Comparison of ENCODE assay signal across 20 cellular contexts in the genomic region with DNA sequence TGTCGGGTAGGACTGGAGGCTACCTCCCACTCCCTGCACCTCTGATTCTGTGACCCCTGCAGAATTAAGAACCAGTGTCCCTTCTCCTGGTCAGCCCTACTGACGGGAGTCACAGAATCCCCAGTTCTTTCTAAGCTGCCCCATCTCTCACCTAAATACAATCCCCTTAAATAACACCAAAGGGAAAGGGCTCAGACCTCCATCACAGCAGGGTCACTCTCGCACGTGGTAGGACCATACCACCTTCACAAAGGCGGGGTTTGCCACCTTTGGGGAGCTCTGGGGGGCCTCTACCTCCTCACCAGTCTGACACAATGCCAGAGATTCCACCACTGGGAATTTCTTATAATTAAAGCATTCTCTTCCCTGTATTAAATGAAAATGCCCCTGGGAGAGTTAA. TPM values are rescaled to one million over a fixed set of nuclear protein-coding genes. Genes with fewer than 3 reads are reported as not detected.
DNase-seq lines count a peak whose midpoint lies in the region; ATAC-seq and TF ChIP-seq lines count a peak whose summit lies in the region.
"Had no signal": no experiment of that assay in that cellular context is flagged by ENCODE, and none has a peak within 500 bp of the region (broad histone marks: within the 10 kb centered on the region; RNA-seq: fewer than 3 reads in every experiment).

No MANE protein-coding gene starts in this region.

- H3K79me2 ChIP-seq in Loucy (ENCODE audit: insufficient read depth, low read length): peaks cover 65% of the 10 kb centered on the region

- peaks cover 2% of the 10 kb centered on the region for H3K9me3 Mint-ChIP-seq in CD4-positive, alpha-beta T cell
- H3K9me3 Mint-ChIP-seq in activated T-helper 2 cell treated with anti-CD3 and anti-CD28 coated beads, Interferon-gamma antibody, Interleukin-2, Interleukin-4, amounts not matched to agents 10 μg/mL and 5 μg/mL and 100 μg/mL, durations not matched to agents 14 hours and 24 hours and 36 hours: no peaks in the 10 kb centered on the region
- no peaks in the 10 kb centered on the region for H3K9me3 Mint-ChIP-seq in natural killer cell treated with Interleukin-12 subunit alpha and Interleukin-12 subunit beta and Interleukin-15 and Interleukin-18, amount 100 ng/mL, for 72 hours
- H3K9me3 Mint-ChIP-seq in endothelial cell (ENCODE audit: unreplicated experiment): no peaks in the 10 kb centered on the region
- H3K9me3 Mint-ChIP-seq: WTC11 had no signal

- ATAC-seq in CD4-positive, alpha-beta T cell (ENCODE audit: poor library complexity): no peak
- ATAC-seq in natural killer cell treated with Interleukin-12 subunit alpha and Interleukin-12 subunit beta and Interleukin-15 and Interleukin-18, amount 100 ng/mL, for 72 hours: no peak
- ATAC-seq in body of pancreas: no peak
- ATAC-seq: gastrocnemius medialis, HCT116, WTC11 had no signal

- H3K4me1 Mint-ChIP-seq in CD4-positive, alpha-beta T cell (ENCODE audit: low read depth): peaks cover 96% of the 10 kb centered on the region
- H3K4me1 Mint-ChIP-seq in activated T-helper 2 cell treated with anti-CD3 and anti-CD28 coated beads, Interferon-gamma antibody, Interleukin-2, Interleukin-4, amounts not matched to agents 10 μg/mL and 5 μg/mL and 100 μg/mL, durations not matched to agents 14 hours and 24 hours and 36 hours (ENCODE audit: low read depth): peaks cover 89% of the 10 kb centered on the region
- peaks cover 88 to 89% of the 10 kb centered on the region in 2 donors for H3K4me1 Mint-ChIP-seq in natural killer cell treated with Interleukin-12 subunit alpha and Interleukin-12 subunit beta and Interleukin-15 and Interleukin-18, amount 100 ng/mL, for 72 hours (ENCODE audit: low read depth in 2 of 2)
- peaks cover 62% of the 10 kb centered on the region for H3K4me1 Mint-ChIP-seq in endothelial cell (ENCODE audit: unreplicated experiment)

- CTCF ChIA-PET in CD4-positive, alpha-beta T cell (lab: Charles Lee): interaction anchor here (0.7 to 1.3 kb wide), 3 partner anchors 17 to 22 kb away, joined by 3 to 8 read pairs (median 4); no protein-coding TSS in a partner anchor

- peak overlapping the region; percentile 6 for H3K4me2 ChIP-seq in Loucy (ENCODE audit: low read depth, low read length, poor library complexity, severe bottlenecking)
- H3K4me2 ChIP-seq: SK-N-SH had no signal

- no peak for TF ChIP-seq POLR2A in body of pancreas (IDR thresholded peaks at IDR 0.05)

- DNase-seq in CD4-positive, alpha-beta T cell: no peak
- no peak for DNase-seq in activated T-helper 2 cell treated with anti-CD3 and anti-CD28 coated beads, Interferon-gamma antibody, Interleukin-2, Interleukin-4, amounts not matched to agents 10 μg/mL and 5 μg/mL and 100 μg/mL, durations not matched to agents 14 hours and 24 hours and 36 hours (ENCODE audit: low spot score)
- no peak for DNase-seq in natural killer cell treated with Interleukin-12 subunit alpha and Interleukin-12 subunit beta and Interleukin-15 and Interleukin-18, amount 100 ng/mL, for 72 hours (ENCODE audit: low spot score)
- DNase-seq in NCI-H524 treated with DMSO at 0.1 percent for 48 hours (lab: John Stamatoyannopoulos, UW) (no peak), NCI-H146 treated with DMSO at 0.1 percent for 48 hours (lab: John Stamatoyannopoulos, UW; ENCODE audit: unreplicated experiment) (no peak), endothelial cell (ENCODE audit: low spot score) (no peak), body of pancreas (no peak)
- DNase-seq: BE2C, caudate nucleus, DMS79 treated with DMSO at 0.1 percent for 48 hours, gastrocnemius medialis, mesendoderm, NCI-H1092 treated with DMSO at 0.1 percent for 48 hours, NCI-H226, ovary, SK-N-SH had no signal

- no peaks in the 10 kb centered on the region for H3K9me3 ChIP-seq in CD4-positive, alpha-beta T cell (ENCODE audit: control insufficient read depth, low read length)
- H3K9me3 ChIP-seq in Loucy (ENCODE audit: insufficient read depth, low read depth, low read length) (no peaks in the 10 kb centered on the region), body of pancreas (no peaks in the 10 kb centered on the region)
- H3K9me3 ChIP-seq: BE2C, gastrocnemius medialis, ovary, SK-N-SH, thoracic aorta had no signal

- H3K27me3 Mint-ChIP-seq in CD4-positive, alpha-beta T cell: peaks cover 6% of the 10 kb centered on the region
- peaks cover 3% of the 10 kb centered on the region for H3K27me3 Mint-ChIP-seq in activated T-helper 2 cell treated with anti-CD3 and anti-CD28 coated beads, Interferon-gamma antibody, Interleukin-2, Interleukin-4, amounts not matched to agents 10 μg/mL and 5 μg/mL and 100 μg/mL, durations not matched to agents 14 hours and 24 hours and 36 hours (ENCODE audit: low read depth)
- no peaks in the 10 kb centered on the region for H3K27me3 Mint-ChIP-seq in natural killer cell treated with Interleukin-12 subunit alpha and Interleukin-12 subunit beta and Interleukin-15 and Interleukin-18, amount 100 ng/mL, for 72 hours
- peaks cover 18% of the 10 kb centered on the region for H3K27me3 Mint-ChIP-seq in endothelial cell (ENCODE audit: unreplicated experiment)

- H3K4me3 Mint-ChIP-seq in CD4-positive, alpha-beta T cell: peak overlapping the region; percentile 64
- peak overlapping the region; percentile 37 for H3K4me3 Mint-ChIP-seq in activated T-helper 2 cell treated with anti-CD3 and anti-CD28 coated beads, Interferon-gamma antibody, Interleukin-2, Interleukin-4, amounts not matched to agents 10 μg/mL and 5 μg/mL and 100 μg/mL, durations not matched to agents 14 hours and 24 hours and 36 hours (ENCODE audit: low read depth)
- peak overlapping the region; percentile 42 for H3K4me3 Mint-ChIP-seq in natural killer cell treated with Interleukin-12 subunit alpha and Interleukin-12 subunit beta and Interleukin-15 and Interleukin-18, amount 100 ng/mL, for 72 hours
- H3K4me3 Mint-ChIP-seq in endothelial cell (ENCODE audit: unreplicated experiment): no peak overlapping the region
- H3K4me3 Mint-ChIP-seq: WTC11 had no signal

- H4K20me1 ChIP-seq in Loucy (ENCODE audit: insufficient read depth, low read length, poor library complexity, severe bottlenecking): no peaks in the 10 kb centered on the region

- H3K27me3 ChIP-seq in CD4-positive, alpha-beta T cell (ENCODE audit: control insufficient read depth, insufficient read depth, low read length): no peaks in the 10 kb centered on the region
- H3K27me3 ChIP-seq in Loucy (ENCODE audit: insufficient read depth, low read length, poor library complexity, severe bottlenecking) (no peaks in the 10 kb centered on the region), body of pancreas (no peaks in the 10 kb centered on the region)
- H3K27me3 ChIP-seq: BE2C, gastrocnemius medialis, ovary had no signal

- intact Hi-C loops in CD4-positive, alpha-beta T cell (cut with DNase I, micrococcal nuclease): loop anchor here (5.0 to 10.0 kb wide), 8 partner anchors 36 to 806 kb away; no protein-coding TSS in a partner anchor
- intact Hi-C loops in activated T-helper 2 cell treated with anti-CD3 and anti-CD28 coated beads, Interferon-gamma antibody, Interleukin-2, Interleukin-4, amounts not matched to agents 10 μg/mL and 5 μg/mL and 100 μg/mL, durations not matched to agents 14 hours and 24 hours and 36 hours (cut with micrococcal nuclease): loop anchor here (10.0 kb wide), 2 partner anchors 329 to 819 kb away; no protein-coding TSS in a partner anchor
- intact Hi-C loops in body of pancreas (cut with DNase I): loop anchor here (10.0 kb wide), 1 partner anchor 301 kb away; no protein-coding TSS in a partner anchor

- peak overlapping the region; percentile 99 for H3K27ac ChIP-seq in CD4-positive, alpha-beta T cell (ENCODE audit: low read depth, low read length)
- H3K27ac ChIP-seq in body of pancreas: no peak overlapping the region
- H3K27ac ChIP-seq: gastrocnemius medialis, ovary, thoracic aorta had no signal

- H3K4me3 ChIP-seq in Loucy (ENCODE audit: low read length, poor library complexity, severe bottlenecking) (no peak overlapping the region), body of pancreas (no peak overlapping the region)
- H3K4me3 ChIP-seq: gastrocnemius medialis, ovary, thoracic aorta had no signal

- peaks cover 26% of the 10 kb centered on the region for H3F3A ChIP-seq in Loucy (ENCODE audit: low read depth)

- no peak overlapping the region for H2AFZ ChIP-seq in Loucy (ENCODE audit: low read length)

- POLR2A ChIA-PET in CD4-positive, alpha-beta T cell (lab: Charles Lee): interaction anchor here (0.6 to 13.3 kb wide), 13 partner anchors 8 to 830 kb away, joined by 3 to 613 read pairs (median 21); partner anchors contain the start of gene DAD1

- peak overlapping the region; percentile 91 for H3K9ac ChIP-seq in Loucy (ENCODE audit: low read depth, low read length, poor library complexity, severe bottlenecking)
- H3K9ac ChIP-seq: SK-N-SH had no signal

- no peak for TF ChIP-seq CTCF in CD4-positive, alpha-beta T cell (IDR thresholded peaks at IDR 0.05)
- TF ChIP-seq CTCF in Loucy (conservative IDR thresholded peaks at IDR 0.05; ENCODE audit: low read length) (no peak), endothelial cell (IDR thresholded peaks at IDR 0.05; ENCODE audit: unreplicated experiment) (no peak), body of pancreas (IDR thresholded peaks at IDR 0.05) (no peak)

- H3K27ac Mint-ChIP-seq in CD4-positive, alpha-beta T cell: peak overlapping the region; percentile 93
- peak overlapping the region; percentile 98 for H3K27ac Mint-ChIP-seq in activated T-helper 2 cell treated with anti-CD3 and anti-CD28 coated beads, Interferon-gamma antibody, Interleukin-2, Interleukin-4, amounts not matched to agents 10 μg/mL and 5 μg/mL and 100 μg/mL, durations not matched to agents 14 hours and 24 hours and 36 hours
- H3K27ac Mint-ChIP-seq in natural killer cell treated with Interleukin-12 subunit alpha and Interleukin-12 subunit beta and Interleukin-15 and Interleukin-18, amount 100 ng/mL, for 72 hours: peak overlapping the region; percentile 90 to 98
- no peak overlapping the region for H3K27ac Mint-ChIP-seq in endothelial cell (ENCODE audit: unreplicated experiment)
- H3K27ac Mint-ChIP-seq: WTC11 had no signal

- peaks cover 65% of the 10 kb centered on the region for H3K36me3 Mint-ChIP-seq in CD4-positive, alpha-beta T cell (ENCODE audit: low read depth)
- H3K36me3 Mint-ChIP-seq in activated T-helper 2 cell treated with anti-CD3 and anti-CD28 coated beads, Interferon-gamma antibody, Interleukin-2, Interleukin-4, amounts not matched to agents 10 μg/mL and 5 μg/mL and 100 μg/mL, durations not matched to agents 14 hours and 24 hours and 36 hours (ENCODE audit: low read depth): peaks cover 57% of the 10 kb centered on the region
- peaks cover 8% of the 10 kb centered on the region for H3K36me3 Mint-ChIP-seq in natural killer cell treated with Interleukin-12 subunit alpha and Interleukin-12 subunit beta and Interleukin-15 and Interleukin-18, amount 100 ng/mL, for 72 hours
- H3K36me3 Mint-ChIP-seq in endothelial cell (ENCODE audit: low read depth, unreplicated experiment): peaks cover 4% of the 10 kb centered on the region
- H3K36me3 Mint-ChIP-seq: WTC11 had no signal

- no peaks in the 10 kb centered on the region for H3K9me2 ChIP-seq in Loucy (replicated peaks; ENCODE audit: low read depth, low read length)
- H3K9me2 ChIP-seq: SK-N-SH had no signal

- WGBS in body of pancreas, 2 donors: 69 to 76% methylated on average over 5 of the region's 5 CpGs

- peaks cover 88% of the 10 kb centered on the region for H3K4me1 ChIP-seq in Loucy (ENCODE audit: insufficient read depth, low read length, poor library complexity, severe bottlenecking)
- peaks cover 20% of the 10 kb centered on the region for H3K4me1 ChIP-seq in body of pancreas

- peaks cover 51% of the 10 kb centered on the region; the same call in 1 of the 2 replicates for H3K36me3 ChIP-seq in Loucy (ENCODE audit: insufficient read depth, low read length)
- no peaks in the 10 kb centered on the region for H3K36me3 ChIP-seq in body of pancreas (replicated peaks in 1 of 2; ENCODE audit: insufficient read depth in 1 of 2, low read depth in 2 of 2)
- H3K36me3 ChIP-seq: BE2C, gastrocnemius medialis, ovary, thoracic aorta had no signal

RNA-seq across cellular contexts. Expression of gene DAD1, which starts 35.6 kb away (rescaled TPM):
- 10 to 100 TPM; 41.8 to 44.1 TPM for total RNA-seq in CD4-positive, alpha-beta T cell
- total RNA-seq in activated T-helper 2 cell treated with anti-CD3 and anti-CD28 coated beads, Interferon-gamma antibody, Interleukin-2, Interleukin-4, amounts not matched to agents 10 μg/mL and 5 μg/mL and 100 μg/mL, durations not matched to agents 14 hours and 24 hours and 36 hours: 246 and 256 TPM in 2 replicates
- total RNA-seq in natural killer cell treated with Interleukin-12 subunit alpha and Interleukin-12 subunit beta and Interleukin-15 and Interleukin-18, amount 100 ng/mL, for 72 hours: 100 to 1,000 TPM; 147 to 221 TPM
- total RNA-seq in endothelial cell (ENCODE audit: unreplicated experiment) (250 TPM), body of pancreas (100 to 1,000 TPM in 1 of 2 donors, 10 to 100 TPM in 1; 91.3 to 104 TPM)

RNA-seq across cellular contexts. Expression of gene ABHD4, which starts 44.7 kb away (rescaled TPM):
- total RNA-seq in CD4-positive, alpha-beta T cell: 1 to 10 TPM; 7.1 to 8.9 TPM
- total RNA-seq in activated T-helper 2 cell treated with anti-CD3 and anti-CD28 coated beads, Interferon-gamma antibody, Interleukin-2, Interleukin-4, amounts not matched to agents 10 μg/mL and 5 μg/mL and 100 μg/mL, durations not matched to agents 14 hours and 24 hours and 36 hours: 9.2 and 10.8 TPM in 2 replicates
- total RNA-seq in natural killer cell treated with Interleukin-12 subunit alpha and Interleukin-12 subunit beta and Interleukin-15 and Interleukin-18, amount 100 ng/mL, for 72 hours: 10 to 100 TPM in 1 of 2 donors, 1 to 10 TPM in 1; 8.4 to 36.8 TPM
- total RNA-seq in endothelial cell (ENCODE audit: unreplicated experiment) (77.7 TPM), body of pancreas (10 to 100 TPM; 11.9 to 28.3 TPM)
